Comparison of ENCODE assay signal across 8 cellular contexts in genomic region chr11:88543902-88544655, GRCh38.
DNase-seq lines count a peak whose midpoint lies in the region; ATAC-seq and TF ChIP-seq lines count a peak whose summit lies in the region.

No MANE protein-coding gene starts in this region.

- no peak overlapping the region for H3K27ac ChIP-seq in liver (ENCODE audit: low read depth in 1 of 2, low read length in 2 of 2)

- no peaks in the 10 kb centered on the region for H3K9me3 ChIP-seq in liver (ENCODE audit: control insufficient read depth in 4 of 4, low read length in 3 of 4)

- TF ChIP-seq RAD21 in liver (IDR thresholded peaks at IDR 0.05), result peak; percentile 99 to 100

- DNase-seq in AG08396 (ENCODE audit: low spot score), result peak; percentile 74
- DNase-seq in NCI-H226, result peak; percentile 71
- peak; percentile 54 to 66 for DNase-seq in activated CD4-positive, alpha-beta T cell treated with anti-CD3 and anti-CD28 coated beads for 24 hours (ENCODE audit: low read depth in 2 of 2)
- peak; percentile 96 for DNase-seq in choroid plexus epithelial cell (ENCODE audit: low read depth)
- DNase-seq in stimulated activated CD4-positive, alpha-beta T cell treated with anti-CD3 and anti-CD28 coated beads, TNF-alpha, amount 100 ng/mL, for 4 hours (ENCODE audit: low read depth in 3 of 3), result peak; percentile 34 to 60 (median 57)

- H3K36me3 ChIP-seq in liver (ENCODE audit: control insufficient read depth in 4 of 4, insufficient read depth in 3 of 4, low read depth in 1 of 4, low read length in 3 of 4), result no peaks in the 10 kb centered on the region

- 50% methylated on average over 5 of the region's 5 CpGs for WGBS in liver

- H3K4me3 ChIP-seq in choroid plexus epithelial cell (ENCODE audit: low read depth, low read length) (no peak overlapping the region), liver (ENCODE audit: low read depth in 1 of 3, low read length in 3 of 3) (no peak overlapping the region)

- ATAC-seq in GM18858 (IDR thresholded peaks at IDR 0.05; ENCODE audit: unreplicated experiment), result peak; percentile 99
- peak; percentile 99 for ATAC-seq in HG03064 (IDR thresholded peaks at IDR 0.05; ENCODE audit: low read depth, unreplicated experiment)

- peaks cover 0 to 5% (median 0%) of the 10 kb centered on the region in 4 donors for H3K27me3 ChIP-seq in liver (ENCODE audit: control insufficient read depth in 4 of 4, insufficient read depth in 4 of 4, low read length in 3 of 4)

- no peak overlapping the region for H3K9ac ChIP-seq in liver (ENCODE audit: low read depth in 1 of 2, low read length in 2 of 2)

- TF ChIP-seq CTCF in choroid plexus epithelial cell (conservative IDR thresholded peaks at IDR 0.05; ENCODE audit: low read depth, low read length) (peak; percentile 100), liver (IDR thresholded peaks at IDR 0.05; ENCODE audit: low read depth, low read length, missing input control) (peak; percentile 89)

- H3K4me1 ChIP-seq in liver (ENCODE audit: control insufficient read depth in 4 of 4, insufficient read depth in 4 of 4, low read length in 3 of 4), result peaks cover 0 to 3% (median under 1%) of the 10 kb centered on the region in 4 donors

TF ChIP-seq in liver, 16 proteins besides CTCF, POLR2A, EP300 and RAD21:
- no peak for TF ChIP-seq FOXA2 (IDR thresholded peaks at IDR 0.05)
- no peak for TF ChIP-seq HNF4A (conservative IDR thresholded peaks at IDR 0.05)
- no peak for TF ChIP-seq YY1 (IDR thresholded peaks at IDR 0.05)
- TF ChIP-seq, protein P1, sequence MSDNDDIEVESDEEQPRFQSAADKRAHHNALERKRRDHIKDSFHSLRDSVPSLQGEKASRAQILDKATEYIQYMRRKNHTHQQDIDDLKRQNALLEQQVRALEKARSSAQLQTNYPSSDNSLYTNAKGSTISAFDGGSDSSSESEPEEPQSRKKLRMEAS (IDR thresholded peaks at IDR 0.05), result no peak
- no peak for TF ChIP-seq FOXA1 (IDR thresholded peaks at IDR 0.05)
- TF ChIP-seq NR2F2 (IDR thresholded peaks at IDR 0.05), result no peak
- no peak for TF ChIP-seq ATF3 (IDR thresholded peaks at IDR 0.05)
- no peak for TF ChIP-seq HNF4G (IDR thresholded peaks at IDR 0.05)
- no peak for TF ChIP-seq RXRA (IDR thresholded peaks at IDR 0.05)
